ENCODE assay signal across 19 cellular contexts in the genomic region with DNA sequence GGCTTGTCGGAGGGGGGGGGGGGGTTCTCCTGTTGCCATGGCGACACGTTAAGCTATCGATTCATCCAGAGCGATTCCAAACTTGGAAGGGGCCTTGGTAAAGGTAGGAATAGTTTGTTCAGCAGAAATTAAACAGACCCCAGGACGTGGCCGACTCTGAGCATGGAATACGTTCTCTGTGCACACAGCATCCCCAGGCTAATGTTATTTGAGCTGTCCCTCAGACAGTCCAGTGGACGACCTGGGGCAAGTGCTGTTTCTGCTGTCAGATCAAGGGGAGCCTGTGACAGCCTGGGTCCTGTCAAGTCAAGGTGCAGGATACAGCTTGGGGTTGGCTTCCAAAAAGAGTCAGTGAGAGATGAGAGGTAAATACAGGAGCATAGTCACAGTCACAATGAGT.
"Had no signal": no experiment of that assay in that cellular context is flagged by ENCODE, and none has a peak within 500 bp of the region (broad histone marks: within the 10 kb centered on the region; RNA-seq: fewer than 3 reads in every experiment).

No MANE protein-coding gene starts in this region.

- DNase-seq: activated CD4-positive, alpha-beta T cell treated with anti-CD3 and anti-CD28 coated beads, Interleukin-2, amount 10 ng/mL, durations not matched to agents 24 days and 14 days; activated CD4-positive, CD25-positive, alpha-beta regulatory T cell; activated CD8-positive, alpha-beta T cell treated with anti-CD3 and anti-CD28 coated beads for 36 hours; activated naive CD4-positive, alpha-beta T cell treated with anti-CD3 and anti-CD28 coated beads for 36 hours; activated T-cell treated with anti-CD3 and anti-CD28 coated beads, Interleukin-2, amount 50 U/mL, for 1 hour; body of pancreas; foreskin fibroblast; kidney; left lung; psoas muscle; stimulated activated CD4-positive, alpha-beta T cell treated with anti-CD3 and anti-CD28 coated beads, Interleukin-4, amount 100 ng/mL, for 24 hours; stomach; T1000; testis had no signal

- H3K4me3 Mint-ChIP-seq: activated CD4-positive, alpha-beta T cell treated with anti-CD3 and anti-CD28 coated beads, Interleukin-2, amount 10 ng/mL, durations not matched to agents 24 days and 14 days; activated CD8-positive, alpha-beta T cell treated with anti-CD3 and anti-CD28 coated beads for 36 hours; activated naive CD4-positive, alpha-beta T cell treated with anti-CD3 and anti-CD28 coated beads for 36 hours; activated T-helper 17 cell treated with anti-CD3 and anti-CD28 coated beads, Interleukin-2, amount 50 U/mL, for 72 hours; mesothelial cell of epicardium; nephron; stimulated activated effector memory CD8-positive, alpha-beta T cell treated with anti-CD3 and anti-CD28 coated beads, Interleukin-12 subunit alpha, Interleukin-12 subunit beta, amount 100 ng/mL, for 72 hours had no signal

- H3K4me1 Mint-ChIP-seq: activated CD4-positive, alpha-beta T cell treated with anti-CD3 and anti-CD28 coated beads, Interleukin-2, amount 10 ng/mL, durations not matched to agents 24 days and 14 days; activated T-helper 17 cell treated with anti-CD3 and anti-CD28 coated beads, Interleukin-2, amount 50 U/mL, for 72 hours; mesothelial cell of epicardium; stimulated activated effector memory CD8-positive, alpha-beta T cell treated with anti-CD3 and anti-CD28 coated beads, Interleukin-12 subunit alpha, Interleukin-12 subunit beta, amount 100 ng/mL, for 72 hours had no signal

- H3K27me3 Mint-ChIP-seq: activated CD4-positive, alpha-beta T cell treated with anti-CD3 and anti-CD28 coated beads, Interleukin-2, amount 10 ng/mL, durations not matched to agents 24 days and 14 days; activated CD8-positive, alpha-beta T cell treated with anti-CD3 and anti-CD28 coated beads for 36 hours; activated T-helper 17 cell treated with anti-CD3 and anti-CD28 coated beads, Interleukin-2, amount 50 U/mL, for 72 hours had no signal

- FAIRE-seq: kidney had no signal

- H3K9me3 Mint-ChIP-seq: activated CD4-positive, alpha-beta T cell treated with anti-CD3 and anti-CD28 coated beads, Interleukin-2, amount 10 ng/mL, durations not matched to agents 24 days and 14 days; activated naive CD4-positive, alpha-beta T cell treated with anti-CD3 and anti-CD28 coated beads for 36 hours; nephron; type B pancreatic cell had no signal

- H3K36me3 Mint-ChIP-seq: mesothelial cell of epicardium; stimulated activated effector memory CD8-positive, alpha-beta T cell treated with anti-CD3 and anti-CD28 coated beads, Interleukin-12 subunit alpha, Interleukin-12 subunit beta, amount 100 ng/mL, for 72 hours; type B pancreatic cell had no signal

- H3K27ac Mint-ChIP-seq: activated CD4-positive, alpha-beta T cell treated with anti-CD3 and anti-CD28 coated beads, Interleukin-2, amount 10 ng/mL, durations not matched to agents 24 days and 14 days; activated CD8-positive, alpha-beta T cell treated with anti-CD3 and anti-CD28 coated beads for 36 hours; activated naive CD4-positive, alpha-beta T cell treated with anti-CD3 and anti-CD28 coated beads for 36 hours; activated T-helper 17 cell treated with anti-CD3 and anti-CD28 coated beads, Interleukin-2, amount 50 U/mL, for 72 hours; mesothelial cell of epicardium; stimulated activated effector memory CD8-positive, alpha-beta T cell treated with anti-CD3 and anti-CD28 coated beads, Interleukin-12 subunit alpha, Interleukin-12 subunit beta, amount 100 ng/mL, for 72 hours; type B pancreatic cell had no signal
